In genomic region chr3:133447751-133448477, GRCh38 we compare ENCODE assay signal across 11 cellular contexts. TPM values are rescaled to one million over a fixed set of nuclear protein-coding genes. Genes with fewer than 3 reads are reported as not detected.
A peak's percentile ranks its signal among the peaks of the same experiment; 100 is the strongest.
DNase-seq lines count a peak whose midpoint lies in the region; ATAC-seq and TF ChIP-seq lines count a peak whose summit lies in the region.
"Had no signal": no experiment of that assay in that cellular context is flagged by ENCODE, and none has a peak within 500 bp of the region (broad histone marks: within the 10 kb centered on the region; RNA-seq: fewer than 3 reads in every experiment).

No MANE protein-coding gene starts in this region.

- no peaks in the 10 kb centered on the region for H3K27me3 Mint-ChIP-seq in CD8-positive, alpha-beta memory T cell
- H3K27me3 Mint-ChIP-seq in activated CD4-positive, alpha-beta memory T cell treated with anti-CD3 and anti-CD28 coated beads, Interleukin-2, amount 10 ng/mL, durations not matched to agents 7 days and 5 days, result no peaks in the 10 kb centered on the region

- no peaks in the 10 kb centered on the region for H3K9me3 ChIP-seq in CD8-positive, alpha-beta memory T cell (ENCODE audit: low read length)
- no peaks in the 10 kb centered on the region for H3K9me3 ChIP-seq in heart right ventricle
- H3K9me3 ChIP-seq: heart left ventricle had no signal

- no peaks in the 10 kb centered on the region for H3K27me3 ChIP-seq in CD8-positive, alpha-beta memory T cell (ENCODE audit: insufficient read depth, low read length, poor library complexity, severe bottlenecking)
- no peaks in the 10 kb centered on the region for H3K27me3 ChIP-seq in heart right ventricle
- H3K27me3 ChIP-seq: heart left ventricle had no signal

- no peaks in the 10 kb centered on the region for H3K9me3 Mint-ChIP-seq in CD8-positive, alpha-beta memory T cell
- H3K9me3 Mint-ChIP-seq in activated CD4-positive, alpha-beta memory T cell treated with anti-CD3 and anti-CD28 coated beads, Interleukin-2, amount 10 ng/mL, durations not matched to agents 7 days and 5 days, result no peaks in the 10 kb centered on the region

- H3K27ac Mint-ChIP-seq in CD8-positive, alpha-beta memory T cell, result peak overlapping the region; percentile 64 to 93 (median 88)
- peak overlapping the region; percentile 61 for H3K27ac Mint-ChIP-seq in activated CD4-positive, alpha-beta memory T cell treated with anti-CD3 and anti-CD28 coated beads, Interleukin-2, amount 10 ng/mL, durations not matched to agents 7 days and 5 days

- POLR2A ChIA-PET in CD8-positive, alpha-beta memory T cell (lab: Charles Lee), result interaction anchor here (0.6 to 2.0 kb wide), 4 partner anchors 19 to 145 kb away, joined by 3 to 19 read pairs (median 3); partner anchors contain the start of gene CDV3
- POLR2A ChIA-PET in activated CD4-positive, alpha-beta memory T cell treated with anti-CD3 and anti-CD28 coated beads, Interleukin-2, amount 10 ng/mL, durations not matched to agents 7 days and 5 days (lab: Charles Lee), result interaction anchor here (1.0 to 1.7 kb wide), 4 partner anchors 43 to 127 kb away, joined by 3 to 9 read pairs (median 6); partner anchors contain the start of gene CDV3

- peak overlapping the region in 4 of 7 donors; percentile 1 to 65 (median 34) for H3K4me3 Mint-ChIP-seq in CD8-positive, alpha-beta memory T cell
- H3K4me3 Mint-ChIP-seq in activated CD4-positive, alpha-beta memory T cell treated with anti-CD3 and anti-CD28 coated beads, Interleukin-2, amount 10 ng/mL, durations not matched to agents 7 days and 5 days, result no peak overlapping the region

- ATAC-seq in GM19043 (IDR thresholded peaks at IDR 0.05; ENCODE audit: low read depth, unreplicated experiment), result peak; percentile 28
- ATAC-seq in HG03175 (IDR thresholded peaks at IDR 0.05; ENCODE audit: unreplicated experiment), result peak; percentile 24
- ATAC-seq in heart right ventricle, result no peak
- ATAC-seq: heart left ventricle had no signal

- peaks cover 20 to 53% (median 36%) of the 10 kb centered on the region in 3 donors for H3K4me1 Mint-ChIP-seq in CD8-positive, alpha-beta memory T cell
- peaks cover 44% of the 10 kb centered on the region for H3K4me1 Mint-ChIP-seq in activated CD4-positive, alpha-beta memory T cell treated with anti-CD3 and anti-CD28 coated beads, Interleukin-2, amount 10 ng/mL, durations not matched to agents 7 days and 5 days

- no peak overlapping the region for H3K27ac ChIP-seq in CD8-positive, alpha-beta memory T cell (ENCODE audit: low read depth, low read length)
- no peak overlapping the region for H3K27ac ChIP-seq in heart right ventricle
- H3K27ac ChIP-seq: heart left ventricle had no signal

- H3K4me3 ChIP-seq in CD8-positive, alpha-beta memory T cell (ENCODE audit: low read length), result no peak overlapping the region
- H3K4me3 ChIP-seq in heart right ventricle, result no peak overlapping the region
- H3K4me3 ChIP-seq: heart left ventricle had no signal

- WGBS in heart right ventricle, 2 donors, result 86 to 92% methylated on average over 4 of the region's 4 CpGs

- H3K4me1 ChIP-seq in CD8-positive, alpha-beta memory T cell (ENCODE audit: insufficient read depth, low read length), result peaks cover 8% of the 10 kb centered on the region
- peaks cover 0 to 9% (median 0%) of the 10 kb centered on the region in 9 donors for H3K4me1 ChIP-seq in heart right ventricle

- no peak for TF ChIP-seq CTCF in heart right ventricle (IDR thresholded peaks at IDR 0.05)

- no peak for DNase-seq in CD8-positive, alpha-beta memory T cell
- no peak for DNase-seq in activated CD4-positive, alpha-beta memory T cell treated with anti-CD3 and anti-CD28 coated beads, Interleukin-2, amount 10 ng/mL, durations not matched to agents 7 days and 5 days
- DNase-seq in MV-4-11 (lab: John Stamatoyannopoulos, UW) (no peak), heart right ventricle (no peak), NCI-H774 (lab: John Stamatoyannopoulos, UW) (no peak), cerebellar nuclear complex (lab: John Stamatoyannopoulos, UW) (no peak)
- DNase-seq: cortex of kidney, heart left ventricle, NCI-H146 had no signal

- intact Hi-C loops in heart right ventricle (cut with DNase I), result no loop called here

- H3K36me3 Mint-ChIP-seq in CD8-positive, alpha-beta memory T cell, result peaks cover 0 to 2% (median 0%) of the 10 kb centered on the region in 3 donors
- no peaks in the 10 kb centered on the region for H3K36me3 Mint-ChIP-seq in activated CD4-positive, alpha-beta memory T cell treated with anti-CD3 and anti-CD28 coated beads, Interleukin-2, amount 10 ng/mL, durations not matched to agents 7 days and 5 days (ENCODE audit: low read depth)

- CTCF ChIA-PET in CD8-positive, alpha-beta memory T cell (lab: Charles Lee), result interaction anchor here (1.1 to 2.0 kb wide), 6 partner anchors 12 to 722 kb away, joined by 3 to 7 read pairs (median 4); no protein-coding TSS in a partner anchor
- CTCF ChIA-PET in activated CD4-positive, alpha-beta memory T cell treated with anti-CD3 and anti-CD28 coated beads, Interleukin-2, amount 10 ng/mL, durations not matched to agents 7 days and 5 days (lab: Charles Lee), result no interaction called here

- no peaks in the 10 kb centered on the region for H3K36me3 ChIP-seq in CD8-positive, alpha-beta memory T cell (ENCODE audit: insufficient read depth, low read length)
- H3K36me3 ChIP-seq in heart right ventricle, result no peaks in the 10 kb centered on the region
- H3K36me3 ChIP-seq: heart left ventricle had no signal

RNA-seq across cellular contexts. Expression of gene BFSP2, which starts 48.1 kb away (rescaled TPM):
- not detected for total RNA-seq in CD8-positive, alpha-beta memory T cell
- polyA plus RNA-seq in CD8-positive, alpha-beta memory T cell, result 0.82 TPM
- 1 to 10 TPM in 1 of 2 experiments, under 1 TPM in 1; 0.55 to 1.0 TPM for total RNA-seq in activated CD4-positive, alpha-beta memory T cell treated with anti-CD3 and anti-CD28 coated beads, Interleukin-2, amount 10 ng/mL, durations not matched to agents 7 days and 5 days
- total RNA-seq in heart right ventricle, result not detected
- under 1 TPM in 1 of 2 donors, not detected in 1; 0.17 TPM for polyA plus RNA-seq in heart right ventricle
- total RNA-seq: heart left ventricle had no signal
- polyA plus RNA-seq: heart left ventricle had no signal

Comparison
In these comparisons a context has a peak if more than half of its experiments do, and no peak if none do; other contexts are left out.
1. ATAC-seq: peak in GM19043 (single experiment) and HG03175 (single experiment); none in heart right ventricle (0 of 8).